ENCODE assay signal across 10 cellular contexts in the genomic region with DNA sequence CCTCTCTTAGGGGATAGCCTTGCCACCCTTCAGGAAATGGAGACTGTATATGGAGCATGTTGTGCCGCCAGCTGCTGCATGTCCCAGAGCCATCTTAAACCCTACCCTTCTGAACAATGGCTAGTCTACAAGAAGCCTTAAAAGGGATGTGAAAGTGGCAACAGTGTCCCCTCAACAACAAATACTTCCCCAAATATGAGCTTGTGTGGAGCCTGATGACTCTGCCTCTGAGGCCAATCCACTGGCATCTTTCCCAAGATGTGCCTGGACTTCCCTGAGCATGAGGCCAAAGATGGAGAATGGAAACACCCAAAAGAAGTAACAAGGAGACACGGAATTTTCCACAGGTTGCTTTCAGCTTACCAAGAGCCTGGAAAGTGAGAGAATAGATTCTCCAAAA. TPM values are rescaled to one million over a fixed set of nuclear protein-coding genes. Genes with fewer than 3 reads are reported as not detected.
DNase-seq lines count a peak whose midpoint lies in the region; ATAC-seq, FAIRE-seq and TF ChIP-seq lines count a peak whose summit lies in the region.
"Had no signal": no experiment of that assay in that cellular context is flagged by ENCODE, and none has a peak within 500 bp of the region (broad histone marks: within the 10 kb centered on the region; RNA-seq: fewer than 3 reads in every experiment).

No MANE protein-coding gene starts in this region.

- H3K9ac ChIP-seq in liver (ENCODE audit: low read depth in 1 of 2, low read length in 2 of 2) (no peak overlapping the region), HepG2 (ENCODE audit: insufficient read depth, low read depth, low read length) (no peak overlapping the region)

- TF ChIP-seq EP300 in HepG2 (IDR thresholded peaks at IDR 0.05; ENCODE audit: low read depth in 2 of 2, low read length in 2 of 2) (no peak), HepG2 (CRISPR knock-in tag; IDR thresholded peaks at IDR 0.05; ENCODE audit: borderline replicate concordance) (no peak), upper lobe of left lung (IDR thresholded peaks at IDR 0.05) (peak in 3 of 4 donors; percentile 12 to 87 (median 31))

- FAIRE-seq in HepG2 (lab: Jason Lieb, UNC), result no peak
- FAIRE-seq: K562 had no signal

- H3K4me1 ChIP-seq in liver (ENCODE audit: control insufficient read depth in 4 of 4, insufficient read depth in 4 of 4, low read length in 3 of 4), result no peaks in the 10 kb centered on the region
- no peaks in the 10 kb centered on the region for H3K4me1 ChIP-seq in HepG2 (ENCODE audit: insufficient read depth, low read length)
- H3K4me1 ChIP-seq in right cardiac atrium (ENCODE audit: control insufficient read depth, insufficient read depth, low read length), result no peaks in the 10 kb centered on the region
- H3K4me1 ChIP-seq in upper lobe of left lung, result peaks cover 0 to 7% (median 0%) of the 10 kb centered on the region in 4 donors

- H3K27ac ChIP-seq in liver (ENCODE audit: low read depth in 1 of 2, low read length in 2 of 2) (peak overlapping the region in 1 of 2 donors; percentile 50), HepG2 (ENCODE audit: extremely low read length, insufficient read depth, low read length) (no peak overlapping the region), right cardiac atrium (ENCODE audit: low read length) (no peak overlapping the region), upper lobe of left lung (peak overlapping the region; percentile 71 to 75 (median 73))

- H3K27me3 ChIP-seq in liver (ENCODE audit: control insufficient read depth in 4 of 4, insufficient read depth in 4 of 4, low read length in 3 of 4) (peaks cover 0 to 3% (median 0%) of the 10 kb centered on the region in 4 donors), HepG2 (ENCODE audit: control insufficient read depth in 1 of 2, insufficient read depth in 2 of 2, low read length in 2 of 2) (peaks cover 0 to 10% of the 10 kb centered on the region in 2 experiments; a peak in 1 of 5 replicates), right cardiac atrium (ENCODE audit: control insufficient read depth, insufficient read depth) (no peaks in the 10 kb centered on the region), upper lobe of left lung (no peaks in the 10 kb centered on the region)

- intact Hi-C loops in HepG2 (cut with micrococcal nuclease; ENCODE audit: unreplicated experiment) (no loop called here), right cardiac atrium (cut with DNase I) (no loop called here)

- H3K4me3 ChIP-seq in liver (ENCODE audit: low read depth in 1 of 3, low read length in 3 of 3), result no peak overlapping the region
- no peak overlapping the region for H3K4me3 ChIP-seq in HepG2 (replicated peaks in 1 of 3; ENCODE audit: insufficient read depth in 1 of 3, low read depth in 2 of 3, low read length in 3 of 3)
- H3K4me3 ChIP-seq in right cardiac atrium (ENCODE audit: low read length), result no peak overlapping the region
- no peak overlapping the region for H3K4me3 ChIP-seq in upper lobe of left lung
- H3K4me3 ChIP-seq: K562 had no signal

- no peak overlapping the region for H2AFZ ChIP-seq in HepG2 (ENCODE audit: low read length)

- H3K36me3 ChIP-seq in liver (ENCODE audit: control insufficient read depth in 4 of 4, insufficient read depth in 3 of 4, low read depth in 1 of 4, low read length in 3 of 4) (no peaks in the 10 kb centered on the region), HepG2 (replicated peaks in 1 of 2; ENCODE audit: control insufficient read depth in 1 of 2, insufficient read depth in 2 of 2, low read length in 2 of 2) (no peaks in the 10 kb centered on the region), upper lobe of left lung (no peaks in the 10 kb centered on the region)

- no peak for ATAC-seq in HepG2
- ATAC-seq in right cardiac atrium, result peak; percentile 75 to 78
- peak; percentile 60 to 78 for ATAC-seq in upper lobe of left lung (ENCODE audit: low FRiP score in 2 of 2)
- no peak for ATAC-seq in HG02970 (IDR thresholded peaks at IDR 0.05; ENCODE audit: low FRiP score, unreplicated experiment)
- ATAC-seq: K562 had no signal

- POLR2A ChIA-PET in HepG2 (lab: Yijun Ruan, JAX), result no interaction called here

- TF ChIP-seq CTCF in liver (IDR thresholded peaks at IDR 0.05; ENCODE audit: low read depth, low read length, missing input control) (no peak), HepG2 (CRISPR knock-in tag; IDR thresholded peaks at IDR 0.05) (no peak), upper lobe of left lung (IDR thresholded peaks at IDR 0.05) (no peak)

- in situ Hi-C loops in HepG2 (cut with HindIII; ENCODE audit: extremely low pct_ligation_motif_present, low pct_unique_long_range_greater_than_20kb), result no loop called here

- no TSS peak for BruUV-seq in HepG2 (replicated peaks; lab: Mats Ljungman, UMichigan)

- DNase-seq in HepG2 (ENCODE audit: low spot score), result no peak
- peak; percentile 97 for DNase-seq in MV-4-11 (lab: John Stamatoyannopoulos, UW)
- DNase-seq in right cardiac atrium, result peak; percentile 42 to 78 (median 74)
- peak in 1 of 2 donors; percentile 79 for DNase-seq in upper lobe of left lung
- no peak for DNase-seq in cortex of kidney (lab: John Stamatoyannopoulos, UW)
- DNase-seq in middle frontal gyrus (ENCODE audit: extremely low spot score, low spot score), result no peak

- WGBS in liver, result 75% methylated on average over 2 of the region's 2 CpGs
- 7% methylated on average over 2 of the region's 2 CpGs for WGBS in HepG2 (ENCODE audit: low lambda C conversion rate)
- 80% methylated on average over 2 of the region's 2 CpGs for WGBS in right cardiac atrium
- WGBS in upper lobe of left lung, 2 donors, result 62 to 78% methylated on average over 2 of the region's 2 CpGs

- no peaks in the 10 kb centered on the region for H3K9me3 ChIP-seq in liver (ENCODE audit: control insufficient read depth in 4 of 4, low read length in 3 of 4)
- no peaks in the 10 kb centered on the region for H3K9me3 ChIP-seq in HepG2 (ENCODE audit: low read length)
- no peaks in the 10 kb centered on the region for H3K9me3 ChIP-seq in right cardiac atrium (ENCODE audit: control insufficient read depth, low read length)
- H3K9me3 ChIP-seq in upper lobe of left lung, result no peaks in the 10 kb centered on the region

- CTCF ChIA-PET in HepG2 (lab: Yijun Ruan, JAX; ENCODE audit: low intra/inter-chr PET ratio, low total read pairs), result no interaction called here

- no peaks in the 10 kb centered on the region for H4K20me1 ChIP-seq in HepG2 (ENCODE audit: insufficient read depth, low read length)

- H3K4me2 ChIP-seq in HepG2 (ENCODE audit: low read depth, low read length), result no peak overlapping the region

- no peaks in the 10 kb centered on the region for H3K79me2 ChIP-seq in HepG2 (ENCODE audit: insufficient read depth, low read length)

- TF ChIP-seq POLR2A in HepG2 (IDR thresholded peaks at IDR 0.05; ENCODE audit: insufficient read depth in 1 of 2, low read depth in 2 of 2, low read length in 2 of 2), result no peak
- peak in 1 of 4 donors; percentile 67 for TF ChIP-seq POLR2A in upper lobe of left lung (IDR thresholded peaks at IDR 0.05)

- TF ChIP-seq RAD21 in liver (IDR thresholded peaks at IDR 0.05), result no peak
- no peak for TF ChIP-seq RAD21 in HepG2 (CRISPR knock-in tag; IDR thresholded peaks at IDR 0.05)

RNA-seq across cellular contexts. Expression of gene MS4A7, which starts 0.6 kb away (rescaled TPM):
- total RNA-seq in liver (10 to 100 TPM; 32.0 to 50.0 TPM), HepG2 (2016; rRNA removed; fragmentation: Illumina TruSeq; extraction: Trizol) (not detected in 2 replicates), right cardiac atrium (10 to 100 TPM; 34.1 to 48.2 (median 36.0) TPM), upper lobe of left lung (100 to 1,000 TPM in 5 of 6 donors, 10 to 100 TPM in 1; 90.9 to 216 (median 183) TPM)
- polyA plus RNA-seq in liver (10 to 100 TPM; 16.3 to 25.1 TPM), HepG2 (2011; rRNA removed) (not detected in 2 replicates), right cardiac atrium (6.6 TPM)
- total RNA-seq in HepG2 (2016; cell fraction: cytosol; rRNA removed; fragmentation: Illumina TruSeq; extraction: Trizol; ENCODE audit: low read depth), result not detected in 2 replicates
- not detected in 2 replicates for total RNA-seq in HepG2 (2016; cell fraction: insoluble cytoplasmic fraction; rRNA removed; fragmentation: Illumina TruSeq; extraction: Trizol)
- not detected in 2 replicates for total RNA-seq in HepG2 (2016; cell fraction: membrane; rRNA removed; fragmentation: Illumina TruSeq; extraction: Trizol)
- not detected in 2 replicates for total RNA-seq in HepG2 (2016; cell fraction: nucleus; rRNA removed; fragmentation: Illumina TruSeq; extraction: Trizol)
- polyA plus RNA-seq in HepG2 (2011; cell fraction: cytosol; rRNA removed), result not detected in 2 replicates
- not detected in 2 replicates for polyA plus RNA-seq in HepG2 (2011; cell fraction: nucleus; rRNA removed)
- polyA plus RNA-seq in HepG2 (2012), result not detected in 2 replicates
- not detected in 2 replicates for polyA plus RNA-seq in HepG2 (2016; cell fraction: cytosol; fragmentation: Illumina TruSeq; extraction: Trizol; ENCODE audit: low read depth)
- polyA plus RNA-seq in HepG2 (2016; cell fraction: insoluble cytoplasmic fraction; fragmentation: Illumina TruSeq; extraction: Trizol; ENCODE audit: low read depth), result not detected in 2 replicates
- not detected in 2 replicates for polyA plus RNA-seq in HepG2 (2016; cell fraction: membrane; fragmentation: Illumina TruSeq; extraction: Trizol; ENCODE audit: low read depth)
- not detected in 2 replicates for polyA plus RNA-seq in HepG2 (2016; cell fraction: nucleus; fragmentation: Illumina TruSeq; extraction: Trizol; ENCODE audit: insufficient read depth, low read depth)
- polyA minus RNA-seq in HepG2 (2011; rRNA and poly(A)+ RNA removed; ENCODE audit: low replicate concordance), result not detected in 2 replicates
- not detected in 2 replicates for polyA minus RNA-seq in HepG2 (2011; cell fraction: cytosol; rRNA and poly(A)+ RNA removed)
- not detected in 2 replicates for polyA minus RNA-seq in HepG2 (2011; cell fraction: nucleus; rRNA and poly(A)+ RNA removed)
- total RNA-seq: A172, K562 had no signal
- polyA plus RNA-seq: K562 had no signal

RNA-seq across cellular contexts. Expression of gene MS4A14, which starts 18.5 kb away (rescaled TPM):
- total RNA-seq in liver, result 1 to 10 TPM in 1 of 2 donors, under 1 TPM in 1; 0.19 to 1.1 TPM
- polyA plus RNA-seq in liver, result under 1 TPM; 0.06 to 0.17 TPM
- not detected in 2 replicates for total RNA-seq in HepG2 (2016; rRNA removed; fragmentation: Illumina TruSeq; extraction: Trizol)
- not detected in 2 replicates for total RNA-seq in HepG2 (2016; cell fraction: cytosol; rRNA removed; fragmentation: Illumina TruSeq; extraction: Trizol; ENCODE audit: low read depth)
- not detected in 2 replicates for total RNA-seq in HepG2 (2016; cell fraction: insoluble cytoplasmic fraction; rRNA removed; fragmentation: Illumina TruSeq; extraction: Trizol)
- total RNA-seq in HepG2 (2016; cell fraction: membrane; rRNA removed; fragmentation: Illumina TruSeq; extraction: Trizol), result not detected in 2 replicates
- not detected in 2 replicates for total RNA-seq in HepG2 (2016; cell fraction: nucleus; rRNA removed; fragmentation: Illumina TruSeq; extraction: Trizol)
- not detected in 2 replicates for polyA plus RNA-seq in HepG2 (2011; rRNA removed)
- polyA plus RNA-seq in HepG2 (2011; cell fraction: cytosol; rRNA removed), result not detected in 2 replicates
- polyA plus RNA-seq in HepG2 (2011; cell fraction: nucleus; rRNA removed), result not detected in 2 replicates
- polyA plus RNA-seq in HepG2 (2012), result not detected in 2 replicates
- not detected in 2 replicates for polyA plus RNA-seq in HepG2 (2016; cell fraction: cytosol; fragmentation: Illumina TruSeq; extraction: Trizol; ENCODE audit: low read depth)
- polyA plus RNA-seq in HepG2 (2016; cell fraction: insoluble cytoplasmic fraction; fragmentation: Illumina TruSeq; extraction: Trizol; ENCODE audit: low read depth), result not detected in 2 replicates
- not detected in 2 replicates for polyA plus RNA-seq in HepG2 (2016; cell fraction: membrane; fragmentation: Illumina TruSeq; extraction: Trizol; ENCODE audit: low read depth)
- polyA plus RNA-seq in HepG2 (2016; cell fraction: nucleus; fragmentation: Illumina TruSeq; extraction: Trizol; ENCODE audit: insufficient read depth, low read depth), result not detected in 2 replicates
- not detected in 2 replicates for polyA minus RNA-seq in HepG2 (2011; rRNA and poly(A)+ RNA removed; ENCODE audit: low replicate concordance)
- polyA minus RNA-seq in HepG2 (2011; cell fraction: cytosol; rRNA and poly(A)+ RNA removed), result not detected in 2 replicates
- not detected in 2 replicates for polyA minus RNA-seq in HepG2 (2011; cell fraction: nucleus; rRNA and poly(A)+ RNA removed)
- 1 to 10 TPM in 2 of 4 donors, under 1 TPM in 2; 0.34 to 1.7 (median 1.1) TPM for total RNA-seq in right cardiac atrium
- polyA plus RNA-seq in right cardiac atrium, result 0.57 TPM
- 10 to 100 TPM in 3 of 6 donors, 1 to 10 TPM in 3; 4.0 to 35.6 (median 8.6) TPM for total RNA-seq in upper lobe of left lung
- total RNA-seq: A172, K562 had no signal
- polyA plus RNA-seq: K562 had no signal

RNA-seq across cellular contexts. Expression of gene MS4A6E, which starts 50.7 kb away (rescaled TPM):
- total RNA-seq in liver (under 1 TPM in 1 of 2 donors, not detected in 1; 0.75 TPM), HepG2 (2016; rRNA removed; fragmentation: Illumina TruSeq; extraction: Trizol) (not detected in 2 replicates), right cardiac atrium (not detected), upper lobe of left lung (1 to 10 TPM in 1 of 6 donors, not detected in 5; 9.4 TPM)
- polyA plus RNA-seq in liver (under 1 TPM in 1 of 2 donors, not detected in 1; 0.22 TPM), HepG2 (2011; rRNA removed) (not detected in 2 replicates), right cardiac atrium (not detected)
- total RNA-seq in HepG2 (2016; cell fraction: cytosol; rRNA removed; fragmentation: Illumina TruSeq; extraction: Trizol; ENCODE audit: low read depth), result not detected in 2 replicates
- not detected in 2 replicates for total RNA-seq in HepG2 (2016; cell fraction: insoluble cytoplasmic fraction; rRNA removed; fragmentation: Illumina TruSeq; extraction: Trizol)
- not detected in 2 replicates for total RNA-seq in HepG2 (2016; cell fraction: membrane; rRNA removed; fragmentation: Illumina TruSeq; extraction: Trizol)
- not detected in 2 replicates for total RNA-seq in HepG2 (2016; cell fraction: nucleus; rRNA removed; fragmentation: Illumina TruSeq; extraction: Trizol)
- polyA plus RNA-seq in HepG2 (2011; cell fraction: cytosol; rRNA removed), result not detected in 2 replicates
- not detected in 2 replicates for polyA plus RNA-seq in HepG2 (2011; cell fraction: nucleus; rRNA removed)
- polyA plus RNA-seq in HepG2 (2012), result not detected in 2 replicates
- not detected in 2 replicates for polyA plus RNA-seq in HepG2 (2016; cell fraction: cytosol; fragmentation: Illumina TruSeq; extraction: Trizol; ENCODE audit: low read depth)
- not detected in 2 replicates for polyA plus RNA-seq in HepG2 (2016; cell fraction: insoluble cytoplasmic fraction; fragmentation: Illumina TruSeq; extraction: Trizol; ENCODE audit: low read depth)
- not detected in 2 replicates for polyA plus RNA-seq in HepG2 (2016; cell fraction: membrane; fragmentation: Illumina TruSeq; extraction: Trizol; ENCODE audit: low read depth)
- polyA plus RNA-seq in HepG2 (2016; cell fraction: nucleus; fragmentation: Illumina TruSeq; extraction: Trizol; ENCODE audit: insufficient read depth, low read depth), result not detected in 2 replicates
- polyA minus RNA-seq in HepG2 (2011; rRNA and poly(A)+ RNA removed; ENCODE audit: low replicate concordance), result not detected in 2 replicates
- not detected in 2 replicates for polyA minus RNA-seq in HepG2 (2011; cell fraction: cytosol; rRNA and poly(A)+ RNA removed)
- not detected in 2 replicates for polyA minus RNA-seq in HepG2 (2011; cell fraction: nucleus; rRNA and poly(A)+ RNA removed)
- total RNA-seq: A172, K562 had no signal

RNA-seq across cellular contexts. Expression of gene MS4A5, which starts 51.6 kb away (rescaled TPM):
- total RNA-seq in liver (not detected), HepG2 (2016; rRNA removed; fragmentation: Illumina TruSeq; extraction: Trizol) (not detected in 2 replicates), right cardiac atrium (not detected), upper lobe of left lung (not detected)
- polyA plus RNA-seq in liver (not detected), HepG2 (2011; rRNA removed) (not detected in 2 replicates), right cardiac atrium (not detected)
- not detected in 2 replicates for total RNA-seq in HepG2 (2016; cell fraction: cytosol; rRNA removed; fragmentation: Illumina TruSeq; extraction: Trizol; ENCODE audit: low read depth)
- not detected in 2 replicates for total RNA-seq in HepG2 (2016; cell fraction: insoluble cytoplasmic fraction; rRNA removed; fragmentation: Illumina TruSeq; extraction: Trizol)
- total RNA-seq in HepG2 (2016; cell fraction: membrane; rRNA removed; fragmentation: Illumina TruSeq; extraction: Trizol), result not detected in 2 replicates
- total RNA-seq in HepG2 (2016; cell fraction: nucleus; rRNA removed; fragmentation: Illumina TruSeq; extraction: Trizol), result not detected in 2 replicates
- not detected in 2 replicates for polyA plus RNA-seq in HepG2 (2011; cell fraction: cytosol; rRNA removed)
- not detected in 2 replicates for polyA plus RNA-seq in HepG2 (2011; cell fraction: nucleus; rRNA removed)
- polyA plus RNA-seq in HepG2 (2012), result not detected in 2 replicates
- not detected in 2 replicates for polyA plus RNA-seq in HepG2 (2016; cell fraction: cytosol; fragmentation: Illumina TruSeq; extraction: Trizol; ENCODE audit: low read depth)
- not detected in 2 replicates for polyA plus RNA-seq in HepG2 (2016; cell fraction: insoluble cytoplasmic fraction; fragmentation: Illumina TruSeq; extraction: Trizol; ENCODE audit: low read depth)
- polyA plus RNA-seq in HepG2 (2016; cell fraction: membrane; fragmentation: Illumina TruSeq; extraction: Trizol; ENCODE audit: low read depth), result not detected in 2 replicates
- not detected in 2 replicates for polyA plus RNA-seq in HepG2 (2016; cell fraction: nucleus; fragmentation: Illumina TruSeq; extraction: Trizol; ENCODE audit: insufficient read depth, low read depth)
- polyA minus RNA-seq in HepG2 (2011; rRNA and poly(A)+ RNA removed; ENCODE audit: low replicate concordance), result not detected in 2 replicates
- polyA minus RNA-seq in HepG2 (2011; cell fraction: cytosol; rRNA and poly(A)+ RNA removed), result not detected in 2 replicates
- polyA minus RNA-seq in HepG2 (2011; cell fraction: nucleus; rRNA and poly(A)+ RNA removed), result not detected in 2 replicates
- total RNA-seq: A172, K562 had no signal
- polyA plus RNA-seq: K562 had no signal

Comparison
In these comparisons a context has a peak if more than half of its experiments do, and no peak if none do; other contexts are left out.
1. RNA of gene MS4A7, which starts 0.6 kb away (total RNA-seq): 90.9 to 216 TPM in upper lobe of left lung, 32.0 to 50.0 TPM in liver and 34.1 to 48.2 TPM in right cardiac atrium; not detected in HepG2; every median in the first group is over 10 times any median in the second.
2. H3K27ac ChIP-seq: peak in upper lobe of left lung (4 of 4); none in HepG2 (single experiment) and right cardiac atrium (single experiment).
3. ATAC-seq: peak in right cardiac atrium (2 of 2) and upper lobe of left lung (2 of 2); none in HepG2 (single experiment) and HG02970 (single experiment).
4. DNase-seq: peak in MV-4-11 (single experiment) and right cardiac atrium (3 of 3); none in HepG2 (single experiment), cortex of kidney (single experiment) and middle frontal gyrus (single experiment).